Comparison of ENCODE assay signal across 19 cellular contexts in the genomic region with DNA sequence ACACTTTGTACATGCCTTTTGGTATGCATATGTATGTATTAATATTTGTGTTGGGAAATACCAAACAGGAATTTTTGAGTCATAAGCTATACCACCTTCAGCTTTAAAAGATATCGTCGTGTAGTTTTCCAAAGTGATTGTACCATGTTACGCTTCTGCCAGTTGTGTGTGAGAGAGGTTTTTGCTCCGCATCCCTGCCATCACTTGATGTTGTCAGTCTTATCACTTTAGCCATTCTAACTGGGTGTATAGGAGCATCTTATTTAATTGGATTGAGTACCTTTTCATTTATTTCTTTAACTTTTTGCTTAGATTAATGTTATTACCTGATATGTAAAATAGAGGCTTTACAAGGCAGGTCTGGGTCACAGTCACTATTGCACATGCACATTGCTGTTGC.
"Had no signal": no experiment of that assay in that cellular context is flagged by ENCODE, and none has a peak within 500 bp of the region (broad histone marks: within the 10 kb centered on the region; RNA-seq: fewer than 3 reads in every experiment).

No MANE protein-coding gene starts in this region.

- H3K4me3 Mint-ChIP-seq: activated CD4-positive, alpha-beta memory T cell treated with anti-CD3 and anti-CD28 coated beads, Interleukin-2, amount 10 ng/mL, durations not matched to agents 7 days and 5 days; activated CD8-positive, alpha-beta memory T cell treated with anti-CD3 and anti-CD28 coated beads, Interleukin-2, amount 10 ng/mL, durations not matched to agents 7 days and 5 days; activated naive CD8-positive, alpha-beta T cell treated with anti-CD3 and anti-CD28 coated beads for 36 hours; endodermal cell; stimulated activated memory B cell treated with anti-CD40 and anti-IgM and Interleukin-4, amounts not matched to agents 10 μg/mL and 1 μg/mL and 100 μg/mL, for 72 hours; T-helper 2 cell treated with Interferon-gamma antibody and Interleukin-4, amounts not matched to agents 5 μg/mL and 100 μg/mL, for 36 hours had no signal

- DNase-seq: activated CD4-positive, alpha-beta memory T cell treated with anti-CD3 and anti-CD28 coated beads, Interleukin-2, amount 10 ng/mL, durations not matched to agents 7 days and 5 days; activated CD4-positive, alpha-beta T cell treated with anti-CD3 and anti-CD28 coated beads for 4 hours; activated CD8-positive, alpha-beta memory T cell treated with anti-CD3 and anti-CD28 coated beads, Interleukin-2, amount 10 ng/mL, durations not matched to agents 7 days and 5 days; activated naive CD8-positive, alpha-beta T cell treated with anti-CD3 and anti-CD28 coated beads for 36 hours; body of pancreas; caudate nucleus; endodermal cell; foreskin fibroblast; hypothalamus; pancreas; sigmoid colon; spleen; stimulated activated CD4-positive, alpha-beta T cell treated with anti-CD3 and anti-CD28 coated beads, Interleukin-4, amount 100 ng/mL, for 4 hours; upper lobe of right lung had no signal

- H3K27me3 ChIP-seq: body of pancreas, pancreas, sigmoid colon, spleen, upper lobe of right lung had no signal

- H3K4me3 ChIP-seq: body of pancreas, pancreas, sigmoid colon, spleen, thoracic aorta, upper lobe of right lung had no signal

- H3K9me3 ChIP-seq: body of pancreas, pancreas, sigmoid colon, spleen, thoracic aorta, upper lobe of right lung had no signal

- H3K27ac Mint-ChIP-seq: activated CD4-positive, alpha-beta memory T cell treated with anti-CD3 and anti-CD28 coated beads, Interleukin-2, amount 10 ng/mL, durations not matched to agents 7 days and 5 days; activated CD8-positive, alpha-beta memory T cell treated with anti-CD3 and anti-CD28 coated beads, Interleukin-2, amount 10 ng/mL, durations not matched to agents 7 days and 5 days; activated naive CD8-positive, alpha-beta T cell treated with anti-CD3 and anti-CD28 coated beads for 36 hours; endodermal cell; stimulated activated memory B cell treated with anti-CD40 and anti-IgM and Interleukin-4, amounts not matched to agents 10 μg/mL and 1 μg/mL and 100 μg/mL, for 72 hours; T-helper 2 cell treated with Interferon-gamma antibody and Interleukin-4, amounts not matched to agents 5 μg/mL and 100 μg/mL, for 36 hours had no signal

- ATAC-seq: activated CD8-positive, alpha-beta memory T cell treated with anti-CD3 and anti-CD28 coated beads, Interleukin-2, amount 10 ng/mL, durations not matched to agents 7 days and 5 days; body of pancreas; pancreas; stimulated activated memory B cell treated with anti-CD40 and anti-IgM and Interleukin-4, amounts not matched to agents 10 μg/mL and 1 μg/mL and 100 μg/mL, for 72 hours; upper lobe of right lung had no signal

- H3K9me3 Mint-ChIP-seq: activated CD4-positive, alpha-beta memory T cell treated with anti-CD3 and anti-CD28 coated beads, Interleukin-2, amount 10 ng/mL, durations not matched to agents 7 days and 5 days; activated naive CD8-positive, alpha-beta T cell treated with anti-CD3 and anti-CD28 coated beads for 36 hours; endodermal cell; mesothelial cell of epicardium; stimulated activated memory B cell treated with anti-CD40 and anti-IgM and Interleukin-4, amounts not matched to agents 10 μg/mL and 1 μg/mL and 100 μg/mL, for 72 hours; T-helper 2 cell treated with Interferon-gamma antibody and Interleukin-4, amounts not matched to agents 5 μg/mL and 100 μg/mL, for 36 hours had no signal

- H3K36me3 Mint-ChIP-seq: activated CD8-positive, alpha-beta memory T cell treated with anti-CD3 and anti-CD28 coated beads, Interleukin-2, amount 10 ng/mL, durations not matched to agents 7 days and 5 days; mesothelial cell of epicardium had no signal

- H3K27ac ChIP-seq: body of pancreas, epithelial cell of prostate, pancreas, sigmoid colon, spleen, thoracic aorta, upper lobe of right lung had no signal

- H3K27me3 Mint-ChIP-seq: activated CD4-positive, alpha-beta memory T cell treated with anti-CD3 and anti-CD28 coated beads, Interleukin-2, amount 10 ng/mL, durations not matched to agents 7 days and 5 days; activated CD8-positive, alpha-beta memory T cell treated with anti-CD3 and anti-CD28 coated beads, Interleukin-2, amount 10 ng/mL, durations not matched to agents 7 days and 5 days; activated naive CD8-positive, alpha-beta T cell treated with anti-CD3 and anti-CD28 coated beads for 36 hours; stimulated activated memory B cell treated with anti-CD40 and anti-IgM and Interleukin-4, amounts not matched to agents 10 μg/mL and 1 μg/mL and 100 μg/mL, for 72 hours had no signal

- H3K36me3 ChIP-seq: pancreas, sigmoid colon, spleen, thoracic aorta, upper lobe of right lung had no signal
